ENCODE assay signal across 18 cellular contexts in the genomic region with DNA sequence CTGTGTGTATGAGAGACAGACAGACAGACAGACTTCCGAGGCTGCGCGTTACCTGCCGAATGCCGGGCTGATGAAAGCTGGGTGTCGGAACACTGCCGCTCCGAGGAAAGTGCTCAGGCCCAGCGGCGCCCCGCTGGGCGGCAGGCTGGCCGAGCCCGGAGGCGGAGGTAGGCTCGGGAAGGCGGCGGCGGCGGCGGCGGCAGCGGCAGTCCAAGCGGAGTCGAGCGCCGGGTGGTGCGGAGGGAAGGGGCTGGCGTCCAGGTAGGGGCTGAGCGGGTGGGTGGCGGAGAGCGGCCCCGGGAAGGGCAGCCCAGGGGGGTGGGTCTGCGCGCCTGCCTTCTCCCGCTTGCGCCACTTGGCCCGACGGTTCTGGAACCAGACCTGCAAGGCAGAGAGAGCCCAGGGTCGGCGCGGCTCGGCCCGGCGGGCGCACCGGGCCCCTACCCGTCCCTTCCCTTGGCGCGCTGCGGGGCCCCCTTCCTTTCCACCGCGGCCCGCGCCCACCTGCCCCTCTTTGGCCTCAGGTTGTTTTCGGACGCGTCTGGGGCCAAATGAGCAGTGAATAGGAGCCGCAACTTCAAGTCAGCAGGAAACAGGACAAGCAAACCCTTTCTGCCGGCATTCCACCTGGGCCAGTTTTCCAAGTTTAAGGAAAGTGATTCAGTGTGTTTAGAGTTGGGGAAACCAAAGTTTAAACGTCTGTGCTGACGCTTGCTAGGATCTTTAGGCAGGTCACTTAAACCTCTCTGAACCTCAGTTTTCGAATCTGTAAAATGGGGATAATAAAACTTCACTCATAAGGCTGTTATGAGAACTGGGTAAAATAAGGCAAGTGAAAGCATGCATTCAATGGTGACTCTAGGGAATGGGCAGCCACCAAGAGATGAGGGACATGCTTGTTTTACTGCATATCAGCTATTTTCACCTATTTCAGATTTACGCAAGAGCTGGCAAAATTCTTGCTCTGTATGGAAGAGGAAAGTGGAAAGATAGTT. TPM values are rescaled to one million over a fixed set of nuclear protein-coding genes. Genes with fewer than 3 reads are reported as not detected.
A peak's percentile ranks its signal among the peaks of the same experiment; 100 is the strongest.
DNase-seq lines count a peak whose midpoint lies in the region; ATAC-seq and TF ChIP-seq lines count a peak whose summit lies in the region.
"Had no signal": no experiment of that assay in that cellular context is flagged by ENCODE, and none has a peak within 500 bp of the region (broad histone marks: within the 10 kb centered on the region; RNA-seq: fewer than 3 reads in every experiment).

No MANE protein-coding gene starts in this region.

- peaks cover 0 to 37% (median 9%) of the 10 kb centered on the region in 3 donors for H3K4me1 ChIP-seq in gastroesophageal sphincter
- H3K4me1 ChIP-seq: BE2C had no signal

- H3K9me3 Mint-ChIP-seq in stimulated activated naive CD8-positive, alpha-beta T cell treated with anti-CD3 and anti-CD28 coated beads, Interleukin-15, amount 100 ng/mL, for 72 hours: no peaks in the 10 kb centered on the region
- H3K9me3 Mint-ChIP-seq: T-helper 2 cell treated with Interferon-gamma antibody and Interleukin-4, amounts not matched to agents 5 μg/mL and 100 μg/mL, for 36 hours had no signal

- peak overlapping the region in 1 of 2 donors; percentile 42 for H3K27ac Mint-ChIP-seq in stimulated activated naive CD8-positive, alpha-beta T cell treated with anti-CD3 and anti-CD28 coated beads, Interleukin-15, amount 100 ng/mL, for 72 hours
- H3K27ac Mint-ChIP-seq: T-helper 2 cell treated with Interferon-gamma antibody and Interleukin-4, amounts not matched to agents 5 μg/mL and 100 μg/mL, for 36 hours had no signal

- intact Hi-C loops in left colon (cut with DNase I, micrococcal nuclease): no loop called here

- H3K9me3 ChIP-seq in gastroesophageal sphincter: no peaks in the 10 kb centered on the region
- H3K9me3 ChIP-seq: BE2C had no signal

- H3K36me3 ChIP-seq in gastroesophageal sphincter: no peaks in the 10 kb centered on the region
- H3K36me3 ChIP-seq: BE2C had no signal

- H3K27me3 Mint-ChIP-seq in stimulated activated naive CD8-positive, alpha-beta T cell treated with anti-CD3 and anti-CD28 coated beads, Interleukin-15, amount 100 ng/mL, for 72 hours: peaks cover 79% of the 10 kb centered on the region

- TF ChIP-seq EP300 in gastroesophageal sphincter (IDR thresholded peaks at IDR 0.05): no peak

- no peak for TF ChIP-seq POLR2A in gastroesophageal sphincter (IDR thresholded peaks at IDR 0.05)

- peaks cover 31% of the 10 kb centered on the region for H3K4me1 Mint-ChIP-seq in stimulated activated naive CD8-positive, alpha-beta T cell treated with anti-CD3 and anti-CD28 coated beads, Interleukin-15, amount 100 ng/mL, for 72 hours

- no peak for ATAC-seq in stimulated activated naive CD8-positive, alpha-beta T cell treated with anti-CD3 and anti-CD28 coated beads, Interleukin-15, amount 100 ng/mL, for 72 hours
- ATAC-seq in stimulated activated naive CD8-positive, alpha-beta T cell treated with anti-CD3 and anti-CD28 coated beads, Interleukin-15, Interleukin-2, amounts not matched to agents 100 U/mL and 50 U/mL, for 24 hours: no peak
- ATAC-seq in left colon: peak; percentile 33
- no peak for ATAC-seq in GM19035 (IDR thresholded peaks at IDR 0.05; ENCODE audit: unreplicated experiment)
- no peak for ATAC-seq in gastroesophageal sphincter

- H3K27me3 ChIP-seq in gastroesophageal sphincter: peaks cover 99% of the 10 kb centered on the region

- DNase-seq in stimulated activated naive CD8-positive, alpha-beta T cell treated with anti-CD3 and anti-CD28 coated beads, Interleukin-15, amount 100 ng/mL, for 72 hours: no peak
- DNase-seq in stimulated activated naive CD8-positive, alpha-beta T cell treated with anti-CD3 and anti-CD28 coated beads, Interleukin-15, Interleukin-2, amounts not matched to agents 100 U/mL and 50 U/mL, for 24 hours: no peak
- DNase-seq in astrocyte of the hippocampus (ENCODE audit: low read depth, low spot score) (peak; percentile 38), left colon (no peak), GM19238 (ENCODE audit: insufficient read length, low spot score) (no peak)
- no peak for DNase-seq in activated effector memory CD4-positive, alpha-beta T cell treated with Interleukin-2 at 50 U/mL for 16 hours
- DNase-seq: BE2C; HCEC 1CT; NCI-H1417; Right ventricle myocardium superior; stimulated activated naive CD4-positive, alpha-beta T cell had no signal

- H3K4me3 ChIP-seq in gastroesophageal sphincter: no peak overlapping the region
- H3K4me3 ChIP-seq: lung had no signal

- 88% methylated on average over 1 of the region's 64 CpGs; no CpG with 5 or more reads in 1 of the 2 donors for WGBS in gastroesophageal sphincter (ENCODE audit: low coverage in 1 of 2), 2 donors

- no peak for TF ChIP-seq CTCF in gastroesophageal sphincter (IDR thresholded peaks at IDR 0.05)

- no peak overlapping the region for H3K27ac ChIP-seq in gastroesophageal sphincter
- H3K27ac ChIP-seq: KMS-11 had no signal

- peak overlapping the region; percentile 51 to 74 for H3K4me3 Mint-ChIP-seq in stimulated activated naive CD8-positive, alpha-beta T cell treated with anti-CD3 and anti-CD28 coated beads, Interleukin-15, amount 100 ng/mL, for 72 hours
- H3K4me3 Mint-ChIP-seq: T-helper 2 cell treated with Interferon-gamma antibody and Interleukin-4, amounts not matched to agents 5 μg/mL and 100 μg/mL, for 36 hours had no signal

RNA-seq across cellular contexts. Expression of a gene that starts 8.4 kb away (rescaled TPM):
- total RNA-seq in left colon: 1 to 10 TPM in 1 of 2 donors, under 1 TPM in 1; 0.34 to 1.1 TPM
- not detected for total RNA-seq in gastroesophageal sphincter
- total RNA-seq: dermis microvascular lymphatic vessel endothelial cell, fibroblast of lung, Right ventricle myocardium superior had no signal
